ENCODE assay signal across 26 cellular contexts in genomic region chr17:81091774-81092517, GRCh38. TPM values are rescaled to one million over a fixed set of nuclear protein-coding genes. Genes with fewer than 3 reads are reported as not detected.
A peak's percentile ranks its signal among the peaks of the same experiment; 100 is the strongest.
DNase-seq lines count a peak whose midpoint lies in the region; ATAC-seq, FAIRE-seq and TF ChIP-seq lines count a peak whose summit lies in the region.
"Had no signal": no experiment of that assay in that cellular context is flagged by ENCODE, and none has a peak within 500 bp of the region (broad histone marks: within the 10 kb centered on the region; RNA-seq: fewer than 3 reads in every experiment).

No MANE protein-coding gene starts in this region.

- 78 to 87% methylated on average over 23 of the region's 23 CpGs for WGBS in esophagus, 2 donors
- 88% methylated on average over 14 of the region's 23 CpGs for WGBS in mammary epithelial cell (ENCODE audit: low coverage, missing lambda C conversion rate)

- peak overlapping the region; percentile 64 for H3K27ac Mint-ChIP-seq in osteocyte (ENCODE audit: unreplicated experiment)
- H3K27ac Mint-ChIP-seq: activated CD4-positive, alpha-beta T cell treated with anti-CD3 and anti-CD28 coated beads, Interleukin-2, amount 10 ng/mL, durations not matched to agents 24 days and 14 days; memory B cell; naive B cell; stimulated activated naive B cell treated with anti-CD40 and anti-IgM and Interleukin-4, amounts not matched to agents 10 μg/mL and 1 μg/mL and 100 μg/mL, for 72 hours had no signal

- H2AFZ ChIP-seq in HCT116 (ENCODE audit: low read depth, low read length, poor library complexity, severe bottlenecking) (no peak overlapping the region), mammary epithelial cell (ENCODE audit: low read depth, low read length) (no peak overlapping the region)

- H3K4me1 Mint-ChIP-seq in osteocyte (ENCODE audit: unreplicated experiment), result peaks cover 50% of the 10 kb centered on the region

- no peak for ATAC-seq in HCT116
- ATAC-seq in GM19395 (IDR thresholded peaks at IDR 0.05; ENCODE audit: unreplicated experiment), result no peak
- ATAC-seq: stimulated activated naive B cell treated with anti-CD40 and anti-IgM and Interleukin-4, amounts not matched to agents 10 μg/mL and 1 μg/mL and 100 μg/mL, for 72 hours had no signal

- RAD21 ChIA-PET in HCT116 (lab: Charles Lee; ENCODE audit: low non-redundant PET in 1 of 2, low total read pairs in 2 of 2, uncharacterized antibody in 2 of 2, unreplicated experiment in 2 of 2), result no interaction called here

- in situ Hi-C loops in mammary epithelial cell (cut with MboI; ENCODE audit: low sequenced_read_pairs in 2 of 2), result no loop called here

- H3K9me3 ChIP-seq in HCT116 (ENCODE audit: control insufficient read depth in 1 of 2, insufficient read depth in 1 of 2, low read depth in 1 of 2, low read length in 2 of 2), result no peaks in the 10 kb centered on the region
- no peaks in the 10 kb centered on the region for H3K9me3 ChIP-seq in SK-N-MC (ENCODE audit: low read depth, low read length)
- H3K9me3 ChIP-seq in esophagus (ENCODE audit: control insufficient read depth in 2 of 2, insufficient read depth in 1 of 2, low read depth in 1 of 2, low read length in 1 of 2), result no peaks in the 10 kb centered on the region
- no peaks in the 10 kb centered on the region for H3K9me3 ChIP-seq in kidney (ENCODE audit: control insufficient read depth in 1 of 2, low read length in 2 of 2)
- no peaks in the 10 kb centered on the region for H3K9me3 ChIP-seq in mammary epithelial cell (replicated peaks; ENCODE audit: insufficient read depth, low read length)
- H3K9me3 ChIP-seq: ovary, spleen, thoracic aorta had no signal

- H3K36me3 Mint-ChIP-seq in osteocyte (ENCODE audit: unreplicated experiment), result peaks cover 2% of the 10 kb centered on the region
- H3K36me3 Mint-ChIP-seq: memory B cell; naive B cell; stimulated activated naive B cell treated with anti-CD40 and anti-IgM and Interleukin-4, amounts not matched to agents 10 μg/mL and 1 μg/mL and 100 μg/mL, for 72 hours had no signal

- no peaks in the 10 kb centered on the region for H3K27me3 Mint-ChIP-seq in osteocyte (ENCODE audit: unreplicated experiment)

- no peak overlapping the region for H3K4me3 Mint-ChIP-seq in osteocyte (ENCODE audit: unreplicated experiment)
- H3K4me3 Mint-ChIP-seq: activated CD4-positive, alpha-beta T cell treated with anti-CD3 and anti-CD28 coated beads, Interleukin-2, amount 10 ng/mL, durations not matched to agents 24 days and 14 days; memory B cell; naive B cell; stimulated activated naive B cell treated with anti-CD40 and anti-IgM and Interleukin-4, amounts not matched to agents 10 μg/mL and 1 μg/mL and 100 μg/mL, for 72 hours had no signal

- FAIRE-seq in kidney (lab: Jason Lieb, UNC), result no peak
- FAIRE-seq: GM12892 had no signal

- H3K9ac ChIP-seq in HCT116 (ENCODE audit: low read length) (peak overlapping the region; percentile 10; the same call in 1 of the 2 replicates), SK-N-MC (ENCODE audit: insufficient read length) (no peak overlapping the region), kidney (ENCODE audit: low read length in 2 of 2) (no peak overlapping the region), mammary epithelial cell (ENCODE audit: insufficient read depth, low read length) (no peak overlapping the region)

- intact Hi-C loops in HCT116 (cut with micrococcal nuclease), result no loop called here
- intact Hi-C loops in kidney (cut with DNase I), result no loop called here
- intact Hi-C loops in mammary epithelial cell (cut with micrococcal nuclease), result no loop called here

- no peak for TF ChIP-seq CTCF in HCT116 (IDR thresholded peaks at IDR 0.05 in 2 of 3, conservative IDR thresholded peaks at IDR 0.05 in 1 of 3; ENCODE audit: borderline replicate concordance in 1 of 3, insufficient read depth in 1 of 3, low read depth in 2 of 3, low read length in 2 of 3)
- TF ChIP-seq CTCF in osteocyte (IDR thresholded peaks at IDR 0.05), result no peak
- no peak for TF ChIP-seq CTCF in kidney (IDR thresholded peaks at IDR 0.05; ENCODE audit: borderline replicate concordance, extremely low read depth, insufficient read depth)
- TF ChIP-seq CTCF in mammary epithelial cell (conservative IDR thresholded peaks at IDR 0.05 in 1 of 2, IDR thresholded peaks at IDR 0.05 in 1 of 2; ENCODE audit: extremely low read depth in 1 of 2, insufficient read depth in 1 of 2, low read depth in 1 of 2, low read length in 2 of 2), result no peak

- no peaks in the 10 kb centered on the region for H4K20me1 ChIP-seq in HCT116 (ENCODE audit: insufficient read depth)
- H4K20me1 ChIP-seq in mammary epithelial cell (ENCODE audit: insufficient read depth, low read length), result no peaks in the 10 kb centered on the region

- TF ChIP-seq RAD21 in HCT116 (IDR thresholded peaks at IDR 0.05; ENCODE audit: low read depth), result no peak

- H3K79me2 ChIP-seq in HCT116 (ENCODE audit: insufficient read depth, low read length), result peaks cover 17% of the 10 kb centered on the region; the same call in 1 of the 2 replicates
- peaks cover 26% of the 10 kb centered on the region for H3K79me2 ChIP-seq in mammary epithelial cell (ENCODE audit: insufficient read depth, low read length)

- no peak for DNase-seq in HCT116 (ENCODE audit: low read depth, low spot score)
- no peak for DNase-seq in SK-N-MC (ENCODE audit: low read depth, low spot score)
- no peak for DNase-seq in osteocyte (ENCODE audit: extremely low spot score, unreplicated experiment)
- DNase-seq in kidney, result no peak
- DNase-seq in mammary epithelial cell, result no peak
- no peak for DNase-seq in NCI-H146 (lab: John Stamatoyannopoulos, UW)
- DNase-seq: activated CD4-positive, alpha-beta T cell treated with anti-CD3 and anti-CD28 coated beads, Interleukin-2, amount 10 ng/mL, durations not matched to agents 24 days and 14 days; activated naive CD4-positive, alpha-beta T cell; activated T-cell treated with anti-CD3 and anti-CD28 coated beads, Interleukin-2, amount 50 U/mL, for 48 hours; brain microvascular endothelial cell; Calu3; naive B cell; NCI-H2081 treated with DMSO at 0.1 percent for 48 hours; NCI-H510A; ovary; retina; spleen; stimulated activated CD4-positive, alpha-beta T cell treated with anti-CD3 and anti-CD28 coated beads, Interleukin-4, amount 100 ng/mL, for 1 hour; stimulated activated naive B cell treated with anti-CD40 and anti-IgM and Interleukin-4, amounts not matched to agents 10 μg/mL and 1 μg/mL and 100 μg/mL, for 72 hours had no signal

- dilution Hi-C loops in mammary epithelial cell (cut with HindIII; ENCODE audit: low sequenced_read_pairs), result no loop called here

- H3K27me3 ChIP-seq in HCT116 (ENCODE audit: insufficient read depth, low read length) (no peaks in the 10 kb centered on the region), esophagus (ENCODE audit: control insufficient read depth in 1 of 2, insufficient read depth in 2 of 2, low read length in 2 of 2) (no peaks in the 10 kb centered on the region), mammary epithelial cell (ENCODE audit: insufficient read depth, low read length) (no peaks in the 10 kb centered on the region)
- H3K27me3 ChIP-seq: brain microvascular endothelial cell, ovary had no signal

- H3K27ac ChIP-seq in HCT116 (ENCODE audit: low read depth, low read length), result peak overlapping the region; percentile 23; the same call in 1 of the 2 replicates
- peak overlapping the region; percentile 68 for H3K27ac ChIP-seq in SK-N-MC
- peak overlapping the region; percentile 90 to 92 for H3K27ac ChIP-seq in esophagus (ENCODE audit: low read depth in 2 of 2, low read length in 1 of 2)
- H3K27ac ChIP-seq in kidney (ENCODE audit: low read depth in 2 of 2, low read length in 2 of 2), result no peak overlapping the region
- H3K27ac ChIP-seq in mammary epithelial cell (ENCODE audit: insufficient read depth, low read depth, low read length), result no peak overlapping the region
- H3K27ac ChIP-seq: brain microvascular endothelial cell, C4-2B, ovary, spleen, thoracic aorta had no signal

- no peaks in the 10 kb centered on the region for H3K9me2 ChIP-seq in HCT116 (ENCODE audit: insufficient read depth)

- H3K4me2 ChIP-seq in HCT116 (ENCODE audit: low read length) (peak overlapping the region; percentile 2; the same call in 1 of the 2 replicates), mammary epithelial cell (ENCODE audit: insufficient read depth, low read depth, low read length) (no peak overlapping the region)

- POLR2A ChIA-PET in HCT116 (lab: Charles Lee), result no interaction called here

- no peaks in the 10 kb centered on the region for H3K9me3 Mint-ChIP-seq in osteocyte (ENCODE audit: unreplicated experiment)
- H3K9me3 Mint-ChIP-seq: activated CD4-positive, alpha-beta T cell treated with anti-CD3 and anti-CD28 coated beads, Interleukin-2, amount 10 ng/mL, durations not matched to agents 24 days and 14 days; memory B cell; naive B cell; stimulated activated naive B cell treated with anti-CD40 and anti-IgM and Interleukin-4, amounts not matched to agents 10 μg/mL and 1 μg/mL and 100 μg/mL, for 72 hours had no signal

- CTCF ChIA-PET in HCT116 (lab: Charles Lee) (no interaction called here), mammary epithelial cell (lab: Charles Lee; ENCODE audit: low non-redundant PET) (no interaction called here)

- H3K4me3 ChIP-seq in HCT116 (replicated peaks in 1 of 2; ENCODE audit: low read depth in 1 of 2, low read length in 2 of 2) (no peak overlapping the region), SK-N-MC (no peak overlapping the region), esophagus (ENCODE audit: low read depth in 1 of 2, low read length in 2 of 2) (no peak overlapping the region), kidney (ENCODE audit: low read length in 2 of 2) (no peak overlapping the region), mammary epithelial cell (replicated peaks in 1 of 3; ENCODE audit: insufficient read depth in 1 of 3, low read depth in 2 of 3, low read length in 3 of 3) (no peak overlapping the region)
- H3K4me3 ChIP-seq: coronary artery, ovary, spleen, thoracic aorta had no signal

- H3K36me3 ChIP-seq in HCT116 (ENCODE audit: control insufficient read depth in 1 of 2, insufficient read depth in 2 of 2, low read length in 2 of 2), result peaks cover 5 to 30% of the 10 kb centered on the region in 2 experiments; a peak in 2 of 4 replicates
- no peaks in the 10 kb centered on the region for H3K36me3 ChIP-seq in SK-N-MC (ENCODE audit: insufficient read depth, low read length)
- H3K36me3 ChIP-seq in esophagus (ENCODE audit: control insufficient read depth in 2 of 2, insufficient read depth in 2 of 2, low read length in 1 of 2), result peaks cover 0 to 33% of the 10 kb centered on the region in 2 donors
- H3K36me3 ChIP-seq in kidney (ENCODE audit: control insufficient read depth in 1 of 2, insufficient read depth in 2 of 2, low read length in 2 of 2), result peaks cover 0 to 16% of the 10 kb centered on the region in 2 donors
- H3K36me3 ChIP-seq in mammary epithelial cell (ENCODE audit: insufficient read depth, low read length), result peaks cover 3% of the 10 kb centered on the region
- H3K36me3 ChIP-seq: brain microvascular endothelial cell, ovary had no signal

- no peak for TF ChIP-seq POLR2A in HCT116 (IDR thresholded peaks at IDR 0.05; ENCODE audit: borderline replicate concordance, extremely low read depth, insufficient read depth, insufficient read length)

- H3K4me1 ChIP-seq in HCT116 (ENCODE audit: control insufficient read depth in 1 of 2, insufficient read depth in 2 of 2, low read length in 2 of 2) (peaks cover 61 to 79% of the 10 kb centered on the region in 2 experiments), esophagus (ENCODE audit: control insufficient read depth in 2 of 2, insufficient read depth in 2 of 2, low read length in 1 of 2) (peaks cover 17 to 86% of the 10 kb centered on the region in 2 donors), kidney (ENCODE audit: control insufficient read depth in 1 of 2, insufficient read depth in 1 of 2, low read depth in 1 of 2, low read length in 2 of 2) (peaks cover 0 to 9% of the 10 kb centered on the region in 2 donors), mammary epithelial cell (ENCODE audit: insufficient read depth, low read length) (peaks cover 73% of the 10 kb centered on the region)

- no TSS peak for BruUV-seq in HCT116 (replicated peaks; lab: Mats Ljungman, UMichigan)
- BruUV-seq in mammary epithelial cell (replicated peaks; lab: Mats Ljungman, UMichigan), result no TSS peak

RNA-seq across cellular contexts. Expression of gene BAIAP2, which starts 57.0 kb away (rescaled TPM):
- total RNA-seq in HCT116 (2021; ENCODE audit: unreplicated experiment) (105 TPM), osteocyte (24.4 and 29.0 TPM in 2 replicates), kidney (45.8 TPM), mammary epithelial cell (100 to 1,000 TPM in 1 of 2 donors, 10 to 100 TPM in 1; 30.8 to 114 TPM)
- polyA plus RNA-seq in HCT116 (2012), result 93.4 and 95.1 TPM in 2 replicates
- polyA plus RNA-seq in esophagus (100 to 1,000 TPM in 1 of 2 donors, 10 to 100 TPM in 1; 91.2 to 107 TPM), kidney (ENCODE audit: insufficient read depth, low read depth, low replicate concordance) (44.5 TPM), mammary epithelial cell (40.7 TPM)
- polyA minus RNA-seq in mammary epithelial cell, result 24.5 TPM

Comparison
In these comparisons a context has a peak if more than half of its experiments do, and no peak if none do; other contexts are left out.
1. H3K27ac ChIP-seq: peak in HCT116 (single experiment), SK-N-MC (single experiment) and esophagus (2 of 2); none in kidney (0 of 2) and mammary epithelial cell (single experiment).